Comparison of ENCODE assay signal across 13 cellular contexts in the genomic region with DNA sequence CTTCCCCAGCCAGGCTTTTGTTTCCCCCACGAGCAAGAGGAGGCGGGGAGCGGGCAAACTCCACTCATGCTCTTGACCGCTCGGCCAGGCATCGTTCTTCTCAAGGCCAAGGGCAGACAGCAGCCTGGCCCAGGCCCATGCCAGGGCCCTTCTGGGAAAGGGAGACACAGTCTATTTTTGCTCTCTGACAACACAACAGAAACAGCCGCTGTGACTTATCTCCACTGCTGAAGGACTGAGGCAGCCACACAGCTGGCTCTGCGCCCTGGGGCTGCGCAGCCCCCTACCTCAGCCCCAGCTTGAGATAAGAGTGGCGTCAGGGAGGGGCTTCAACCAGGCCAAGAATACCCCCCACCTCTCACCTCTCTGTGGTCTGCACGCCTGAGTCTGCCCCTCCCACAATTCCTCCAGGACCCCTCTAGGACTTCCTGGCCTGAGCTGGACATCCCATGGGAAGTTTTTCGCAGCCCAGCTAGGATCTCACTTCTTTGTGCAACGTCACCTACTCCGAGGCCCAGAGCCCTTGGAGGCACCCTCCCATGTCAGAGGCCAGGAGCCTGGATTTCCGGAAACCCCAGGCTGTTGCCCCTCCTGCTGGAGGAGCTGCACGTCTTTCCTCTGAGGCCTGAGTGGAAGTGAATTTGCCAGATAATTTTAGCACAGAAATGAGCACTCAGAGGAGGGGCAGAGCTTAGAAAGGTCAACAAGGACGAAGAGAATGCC.
DNase-seq lines count a peak whose midpoint lies in the region; ATAC-seq, FAIRE-seq and TF ChIP-seq lines count a peak whose summit lies in the region.
"Had no signal": no experiment of that assay in that cellular context is flagged by ENCODE, and none has a peak within 500 bp of the region (broad histone marks: within the 10 kb centered on the region; RNA-seq: fewer than 3 reads in every experiment).

No MANE protein-coding gene starts in this region.

- peak overlapping the region; percentile 60 for H3K27ac ChIP-seq in cingulate gyrus (ENCODE audit: low read depth, low read length)
- H3K27ac ChIP-seq in pancreas: peak overlapping the region; percentile 42 to 84 (median 66)
- H3K27ac ChIP-seq in upper lobe of left lung: peak overlapping the region in 3 of 4 donors; percentile 59 to 76 (median 67)

- 20 to 21% methylated on average over 17 of the region's 17 CpGs for WGBS in pancreas, 2 donors
- WGBS in upper lobe of left lung, 2 donors: 62 to 65% methylated on average over 11 to 17 of the region's 17 CpGs

- H3K27me3 ChIP-seq in pancreas (no peaks in the 10 kb centered on the region), upper lobe of left lung (no peaks in the 10 kb centered on the region)
- H3K27me3 ChIP-seq: breast epithelium had no signal

- ATAC-seq in pancreas (peak; percentile 77 to 90 (median 88)), upper lobe of left lung (ENCODE audit: low FRiP score in 2 of 2) (no peak), GM21619 (IDR thresholded peaks at IDR 0.05; ENCODE audit: unreplicated experiment) (no peak)

- in situ Hi-C loops in KBM-7 (cut with MboI; ENCODE audit: low pct_unique_long_range_greater_than_20kb, low sequenced_read_pairs): no loop called here

- intact Hi-C loops in pancreas (cut with DNase I): no loop called here

- no peak for TF ChIP-seq CTCF in pancreas (IDR thresholded peaks at IDR 0.05)
- no peak for TF ChIP-seq CTCF in upper lobe of left lung (IDR thresholded peaks at IDR 0.05)

- no peaks in the 10 kb centered on the region for H3K9me3 ChIP-seq in pancreas
- H3K9me3 ChIP-seq in upper lobe of left lung: peaks cover 0 to 10% (median 4%) of the 10 kb centered on the region in 4 donors

- no peak for TF ChIP-seq EP300 in upper lobe of left lung (IDR thresholded peaks at IDR 0.05)

- H3K4me1 ChIP-seq in pancreas (peaks cover 14 to 22% (median 16%) of the 10 kb centered on the region in 3 donors), upper lobe of left lung (peaks cover 0 to 5% (median 2%) of the 10 kb centered on the region in 4 donors)
- H3K4me1 ChIP-seq: breast epithelium had no signal

- DNase-seq in hepatic stellate cell (ENCODE audit: low spot score) (peak; percentile 56), pancreas (peak; percentile 73 to 92 (median 85)), upper lobe of left lung (peak in 1 of 2 donors; percentile 63), amniotic stem cell (lab: John Stamatoyannopoulos, UW) (no peak), iPS-NIHi11 (ENCODE audit: low spot score) (no peak), KBM-7 (no peak)
- DNase-seq: activated CD4-positive, alpha-beta T cell treated with anti-CD3 and anti-CD28 coated beads, Interleukin-2, amount 50 U/mL, for 48 hours; DND-41; MV-4-11; T1000 had no signal

- no peak overlapping the region for H3K4me3 ChIP-seq in pancreas
- H3K4me3 ChIP-seq in upper lobe of left lung: no peak overlapping the region
- H3K4me3 ChIP-seq: breast epithelium had no signal

- H3K36me3 ChIP-seq in pancreas (no peaks in the 10 kb centered on the region), upper lobe of left lung (no peaks in the 10 kb centered on the region)
- H3K36me3 ChIP-seq: breast epithelium had no signal

- TF ChIP-seq POLR2A in upper lobe of left lung (IDR thresholded peaks at IDR 0.05): no peak

- FAIRE-seq in pancreas (lab: Jason Lieb, UNC): no peak

Comparison
In these comparisons a context has a peak if more than half of its experiments do, and no peak if none do; other contexts are left out.
1. DNase-seq: peak in hepatic stellate cell (single experiment) and pancreas (6 of 6); none in amniotic stem cell (single experiment), iPS-NIHi11 (single experiment) and KBM-7 (single experiment).
2. ATAC-seq: peak in pancreas (4 of 4); none in upper lobe of left lung (0 of 2) and GM21619 (single experiment).
3. Peak in every context shown above with its lines, with median percentiles within 50 percentile points of each other: H3K27ac ChIP-seq.